Comparison of ENCODE assay signal across 18 cellular contexts in the genomic region with DNA sequence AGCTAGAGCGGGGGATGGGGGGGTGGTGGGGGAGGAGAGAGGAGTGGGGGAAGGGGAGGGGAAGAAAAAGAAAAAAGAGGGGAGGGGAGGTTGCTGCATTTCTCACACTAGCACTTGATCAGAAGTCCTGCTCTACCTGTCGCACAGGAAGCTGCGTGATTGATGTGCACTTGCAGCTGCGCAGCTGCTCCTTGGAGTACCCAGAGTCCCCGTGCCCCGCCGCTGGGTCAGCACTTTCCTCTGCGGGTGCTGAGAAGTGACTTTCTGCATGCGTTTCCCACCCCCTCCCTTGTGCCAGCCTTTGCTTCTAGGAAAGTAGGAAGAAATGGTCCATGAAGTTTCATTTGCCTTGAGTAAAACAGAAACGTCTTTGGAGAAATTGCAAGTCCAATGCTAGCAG.
DNase-seq lines count a peak whose midpoint lies in the region; ATAC-seq and TF ChIP-seq lines count a peak whose summit lies in the region.
"Had no signal": no experiment of that assay in that cellular context is flagged by ENCODE, and none has a peak within 500 bp of the region (broad histone marks: within the 10 kb centered on the region; RNA-seq: fewer than 3 reads in every experiment).

No MANE protein-coding gene starts in this region.

- POLR2A ChIA-PET in activated CD4-positive, alpha-beta T cell treated with anti-CD3 and anti-CD28 coated beads for 36 hours (lab: Charles Lee): no interaction called here
- POLR2A ChIA-PET in activated CD4-positive, alpha-beta T cell treated with anti-CD3 and anti-CD28 coated beads, Interleukin-2, amount 10 ng/mL, durations not matched to agents 7 days and 5 days (lab: Charles Lee): no interaction called here
- POLR2A ChIA-PET in OCI-LY7 (lab: Charles Lee): interaction anchor here (0.7 to 1.0 kb wide), 3 partner anchors 8 to 1674 kb away, joined by 3 to 7 read pairs (median 7); no protein-coding TSS in a partner anchor

- 0 out of 2 replicates have a peak overlapping the region, but pooled peaks have one; percentile 9 for H2AFZ ChIP-seq in OCI-LY7 (ENCODE audit: low read length)

- no peak overlapping the region for H3K27ac Mint-ChIP-seq in activated CD4-positive, alpha-beta T cell treated with anti-CD3 and anti-CD28 coated beads for 36 hours
- H3K27ac Mint-ChIP-seq in activated CD4-positive, alpha-beta T cell treated with anti-CD3 and anti-CD28 coated beads, Interleukin-2, amount 10 ng/mL, durations not matched to agents 7 days and 5 days: no peak overlapping the region
- H3K27ac Mint-ChIP-seq: CD8-positive, alpha-beta memory T cell; T-cell had no signal

- H3K4me3 ChIP-seq in OCI-LY7 (ENCODE audit: low read depth, low read length, poor library complexity, severe bottlenecking): no peak overlapping the region
- no peak overlapping the region for H3K4me3 ChIP-seq in left lung
- H3K4me3 ChIP-seq in upper lobe of right lung: no peak overlapping the region
- H3K4me3 ChIP-seq: coronary artery, esophagus muscularis mucosa, heart left ventricle, Peyer's patch had no signal

- DNase-seq in activated CD4-positive, alpha-beta T cell treated with anti-CD3 and anti-CD28 coated beads for 36 hours: peak; percentile 7
- DNase-seq in activated CD4-positive, alpha-beta T cell treated with anti-CD3 and anti-CD28 coated beads, Interleukin-2, amount 10 ng/mL, durations not matched to agents 7 days and 5 days: no peak
- DNase-seq in OCI-LY7 (ENCODE audit: low spot score) (peak; percentile 57), left lung (peak in 1 of 2 donors; percentile 77), upper lobe of right lung (peak; percentile 62), NCI-H2107 treated with DMSO at 0.1 percent for 48 hours (lab: John Stamatoyannopoulos, UW; ENCODE audit: unreplicated experiment) (no peak), NCI-H1105 treated with DMSO at 0.1 percent for 48 hours (lab: John Stamatoyannopoulos, UW) (no peak), NCI-H1436 treated with DMSO at 0.1 percent for 48 hours (lab: John Stamatoyannopoulos, UW) (no peak)
- DNase-seq: ACHN; activated naive CD4-positive, alpha-beta T cell; CD8-positive, alpha-beta memory T cell; heart left ventricle; left colon; NCI-H2081; Peyer's patch; T-cell had no signal

- no peaks in the 10 kb centered on the region for H3K9me3 Mint-ChIP-seq in activated CD4-positive, alpha-beta T cell treated with anti-CD3 and anti-CD28 coated beads for 36 hours (ENCODE audit: low read depth)
- no peaks in the 10 kb centered on the region for H3K9me3 Mint-ChIP-seq in activated CD4-positive, alpha-beta T cell treated with anti-CD3 and anti-CD28 coated beads, Interleukin-2, amount 10 ng/mL, durations not matched to agents 7 days and 5 days

- ATAC-seq in activated CD4-positive, alpha-beta T cell treated with anti-CD3 and anti-CD28 coated beads for 36 hours: no peak
- peak; percentile 51 for ATAC-seq in left lung
- ATAC-seq in upper lobe of right lung: no peak
- ATAC-seq: heart left ventricle, left colon, T-cell had no signal

- H3K9me3 ChIP-seq in OCI-LY7 (ENCODE audit: low read length) (no peaks in the 10 kb centered on the region), left lung (no peaks in the 10 kb centered on the region), upper lobe of right lung (no peaks in the 10 kb centered on the region)
- H3K9me3 ChIP-seq: esophagus muscularis mucosa, heart left ventricle, Peyer's patch had no signal

- H3K27ac ChIP-seq in OCI-LY7 (ENCODE audit: low read depth, low read length, poor library complexity, severe bottlenecking) (no peak overlapping the region), left lung (no peak overlapping the region), upper lobe of right lung (no peak overlapping the region)
- H3K27ac ChIP-seq: coronary artery, esophagus muscularis mucosa, heart left ventricle, Peyer's patch had no signal

- no peaks in the 10 kb centered on the region for H3K27me3 Mint-ChIP-seq in activated CD4-positive, alpha-beta T cell treated with anti-CD3 and anti-CD28 coated beads for 36 hours
- no peaks in the 10 kb centered on the region for H3K27me3 Mint-ChIP-seq in activated CD4-positive, alpha-beta T cell treated with anti-CD3 and anti-CD28 coated beads, Interleukin-2, amount 10 ng/mL, durations not matched to agents 7 days and 5 days

- TF ChIP-seq CTCF in OCI-LY7 (conservative IDR thresholded peaks at IDR 0.05; ENCODE audit: low read length) (no peak), left lung (IDR thresholded peaks at IDR 0.05) (no peak), upper lobe of right lung (IDR thresholded peaks at IDR 0.05) (no peak)

- no peaks in the 10 kb centered on the region for H3K36me3 ChIP-seq in OCI-LY7 (ENCODE audit: insufficient read depth, low read length)
- no peaks in the 10 kb centered on the region for H3K36me3 ChIP-seq in left lung
- no peaks in the 10 kb centered on the region for H3K36me3 ChIP-seq in upper lobe of right lung
- H3K36me3 ChIP-seq: esophagus muscularis mucosa, heart left ventricle, Peyer's patch had no signal

- H3K36me3 Mint-ChIP-seq in activated CD4-positive, alpha-beta T cell treated with anti-CD3 and anti-CD28 coated beads for 36 hours (ENCODE audit: low read depth): no peaks in the 10 kb centered on the region
- no peaks in the 10 kb centered on the region for H3K36me3 Mint-ChIP-seq in activated CD4-positive, alpha-beta T cell treated with anti-CD3 and anti-CD28 coated beads, Interleukin-2, amount 10 ng/mL, durations not matched to agents 7 days and 5 days (ENCODE audit: low read depth)
- H3K36me3 Mint-ChIP-seq: CD8-positive, alpha-beta memory T cell; T-cell had no signal

- peaks cover 0 to 4% of the 10 kb centered on the region in 2 donors for H3K27me3 ChIP-seq in left lung
- no peaks in the 10 kb centered on the region for H3K27me3 ChIP-seq in upper lobe of right lung
- H3K27me3 ChIP-seq: esophagus muscularis mucosa, Peyer's patch had no signal

- H3K4me1 Mint-ChIP-seq in activated CD4-positive, alpha-beta T cell treated with anti-CD3 and anti-CD28 coated beads for 36 hours: no peaks in the 10 kb centered on the region
- no peaks in the 10 kb centered on the region for H3K4me1 Mint-ChIP-seq in activated CD4-positive, alpha-beta T cell treated with anti-CD3 and anti-CD28 coated beads, Interleukin-2, amount 10 ng/mL, durations not matched to agents 7 days and 5 days
- H3K4me1 Mint-ChIP-seq: CD8-positive, alpha-beta memory T cell; T-cell had no signal

- no peaks in the 10 kb centered on the region for H3K9me2 ChIP-seq in OCI-LY7 (ENCODE audit: insufficient read depth, low read length)

- CTCF ChIA-PET in activated CD4-positive, alpha-beta T cell treated with anti-CD3 and anti-CD28 coated beads for 36 hours (lab: Charles Lee): interaction anchor here (0.7 kb wide), 1 partner anchor 201 kb away, joined by 4 read pairs; no protein-coding TSS in a partner anchor
- CTCF ChIA-PET in activated CD4-positive, alpha-beta T cell treated with anti-CD3 and anti-CD28 coated beads, Interleukin-2, amount 10 ng/mL, durations not matched to agents 7 days and 5 days (lab: Charles Lee): no interaction called here
- CTCF ChIA-PET in OCI-LY7 (lab: Charles Lee; ENCODE audit: unreplicated experiment): interaction anchor here (0.6 kb wide), 1 partner anchor 9 kb away, joined by 3 read pairs; no protein-coding TSS in a partner anchor

- BruUV-seq in OCI-LY7 (replicated peaks; lab: Mats Ljungman, UMichigan): no TSS peak

- intact Hi-C loops in activated CD4-positive, alpha-beta T cell treated with anti-CD3 and anti-CD28 coated beads for 36 hours (cut with DNase I, micrococcal nuclease): no loop called here
- intact Hi-C loops in OCI-LY7 (cut with micrococcal nuclease; ENCODE audit: unreplicated experiment): no loop called here
- intact Hi-C loops in left lung (cut with DNase I): no loop called here
- intact Hi-C loops in upper lobe of right lung (cut with DNase I): no loop called here

- H3K4me2 ChIP-seq in OCI-LY7 (ENCODE audit: low read length): peak overlapping the region; percentile 36; the same call in 1 of the 2 replicates

- H3K4me1 ChIP-seq in OCI-LY7 (ENCODE audit: insufficient read depth, low read length, poor library complexity, severe bottlenecking): peaks cover 7% of the 10 kb centered on the region
- H3K4me1 ChIP-seq in left lung: no peaks in the 10 kb centered on the region
- no peaks in the 10 kb centered on the region for H3K4me1 ChIP-seq in upper lobe of right lung
- H3K4me1 ChIP-seq: esophagus muscularis mucosa, heart left ventricle, Peyer's patch had no signal

- no peaks in the 10 kb centered on the region for H4K20me1 ChIP-seq in OCI-LY7 (ENCODE audit: insufficient read depth, low read length)

- no peaks in the 10 kb centered on the region for H3K79me2 ChIP-seq in OCI-LY7 (ENCODE audit: insufficient read depth, low read depth, low read length)

- no peak overlapping the region for H3K4me3 Mint-ChIP-seq in activated CD4-positive, alpha-beta T cell treated with anti-CD3 and anti-CD28 coated beads for 36 hours
- no peak overlapping the region for H3K4me3 Mint-ChIP-seq in activated CD4-positive, alpha-beta T cell treated with anti-CD3 and anti-CD28 coated beads, Interleukin-2, amount 10 ng/mL, durations not matched to agents 7 days and 5 days
- H3K4me3 Mint-ChIP-seq: CD8-positive, alpha-beta memory T cell; T-cell had no signal

Comparison
In these comparisons a context has a peak if more than half of its experiments do, and no peak if none do; other contexts are left out.
1. DNase-seq: peak in activated CD4-positive, alpha-beta T cell treated with anti-CD3 and anti-CD28 coated beads for 36 hours (single experiment), OCI-LY7 (single experiment) and upper lobe of right lung (single experiment); none in activated CD4-positive, alpha-beta T cell treated with anti-CD3 and anti-CD28 coated beads, Interleukin-2, amount 10 ng/mL, durations not matched to agents 7 days and 5 days (single experiment), NCI-H2107 treated with DMSO at 0.1 percent for 48 hours (single experiment), NCI-H1105 treated with DMSO at 0.1 percent for 48 hours (single experiment) and NCI-H1436 treated with DMSO at 0.1 percent for 48 hours (single experiment).